13 cellular contexts compared by ENCODE assay signal in genomic region chr21:32328595-32328994, GRCh38. TPM values are rescaled to one million over a fixed set of nuclear protein-coding genes. Genes with fewer than 3 reads are reported as not detected.
DNase-seq lines count a peak whose midpoint lies in the region; ATAC-seq and TF ChIP-seq lines count a peak whose summit lies in the region.
"Had no signal": no experiment of that assay in that cellular context is flagged by ENCODE, and none has a peak within 500 bp of the region (broad histone marks: within the 10 kb centered on the region; RNA-seq: fewer than 3 reads in every experiment).

No MANE protein-coding gene starts in this region.

- no peak overlapping the region for H3K4me3 ChIP-seq in ACC112 (ENCODE audit: low read depth, low read length)
- no peak overlapping the region for H3K4me3 ChIP-seq in ascending aorta
- no peak overlapping the region for H3K4me3 ChIP-seq in left ventricle myocardium inferior
- H3K4me3 ChIP-seq in rectal smooth muscle tissue (ENCODE audit: low read length), result no peak overlapping the region

- peaks cover 95% of the 10 kb centered on the region for H3K36me3 Mint-ChIP-seq in stimulated activated memory B cell treated with anti-CD40 and anti-IgM and Interleukin-4, amounts not matched to agents 10 μg/mL and 1 μg/mL and 100 μg/mL, for 72 hours

- H3K9ac ChIP-seq in rectal smooth muscle tissue (ENCODE audit: low read length), result no peak overlapping the region

- no peaks in the 10 kb centered on the region for H3K27me3 ChIP-seq in ACC112 (ENCODE audit: insufficient read depth, low read length)
- no peaks in the 10 kb centered on the region for H3K27me3 ChIP-seq in ascending aorta
- no peaks in the 10 kb centered on the region for H3K27me3 ChIP-seq in left ventricle myocardium inferior (ENCODE audit: low read depth)
- H3K27me3 ChIP-seq in rectal smooth muscle tissue (ENCODE audit: control insufficient read depth, insufficient read depth, low read length), result no peaks in the 10 kb centered on the region

- peaks cover 9% of the 10 kb centered on the region for H3K4me1 Mint-ChIP-seq in stimulated activated memory B cell treated with anti-CD40 and anti-IgM and Interleukin-4, amounts not matched to agents 10 μg/mL and 1 μg/mL and 100 μg/mL, for 72 hours

- no peak overlapping the region for H2AFZ ChIP-seq in ACC112 (ENCODE audit: low read length, unreplicated experiment)

- H3K27ac Mint-ChIP-seq in stimulated activated memory B cell treated with anti-CD40 and anti-IgM and Interleukin-4, amounts not matched to agents 10 μg/mL and 1 μg/mL and 100 μg/mL, for 72 hours, result no peak overlapping the region

- H3K9me3 ChIP-seq in ascending aorta (no peaks in the 10 kb centered on the region), left ventricle myocardium inferior (replicated peaks) (no peaks in the 10 kb centered on the region)

- peaks cover 6% of the 10 kb centered on the region for H3K79me2 ChIP-seq in ACC112 (ENCODE audit: control insufficient read depth, insufficient read depth, low read length, unreplicated experiment)

- ATAC-seq in stimulated activated memory B cell treated with anti-CD40 and anti-IgM and Interleukin-4, amounts not matched to agents 10 μg/mL and 1 μg/mL and 100 μg/mL, for 72 hours, result no peak

- DNase-seq in ascending aorta (ENCODE audit: low spot score in 2 of 2), result no peak
- DNase-seq in left ventricle myocardium inferior, result no peak
- no peak for DNase-seq in SIG-M5 treated with dmso at 0.1 percent for 504 hours (lab: John Stamatoyannopoulos, UW; ENCODE audit: unreplicated experiment)
- DNase-seq in iPS-NIHi7 (ENCODE audit: extremely low spot score), result no peak
- no peak for DNase-seq in T-helper 2 cell
- DNase-seq: activated CD4-positive, alpha-beta T cell treated with anti-CD3 and anti-CD28 coated beads, Interleukin-2, amount 50 U/mL, for 4 hours; NCI-H187 treated with DMSO at 0.1 percent for 48 hours; T-helper 1 cell had no signal

- H3K27ac ChIP-seq in ACC112 (ENCODE audit: low read depth, low read length) (peak overlapping the region; percentile 73), ascending aorta (peak overlapping the region; percentile 81 to 89), left ventricle myocardium inferior (replicated peaks) (peak overlapping the region; percentile 89), rectal smooth muscle tissue (ENCODE audit: low read depth, low read length) (peak overlapping the region; percentile 73)

- H3K4me3 Mint-ChIP-seq in stimulated activated memory B cell treated with anti-CD40 and anti-IgM and Interleukin-4, amounts not matched to agents 10 μg/mL and 1 μg/mL and 100 μg/mL, for 72 hours, result no peak overlapping the region
- H3K4me3 Mint-ChIP-seq: IgD-negative memory B cell had no signal

- peaks cover 3% of the 10 kb centered on the region for H3K9me3 Mint-ChIP-seq in stimulated activated memory B cell treated with anti-CD40 and anti-IgM and Interleukin-4, amounts not matched to agents 10 μg/mL and 1 μg/mL and 100 μg/mL, for 72 hours

- H3K4me1 ChIP-seq in ACC112 (ENCODE audit: control insufficient read depth, insufficient read depth, low read length, unreplicated experiment) (peaks cover 32% of the 10 kb centered on the region), ascending aorta (peaks cover 15 to 20% of the 10 kb centered on the region in 2 donors), left ventricle myocardium inferior (peaks cover 43% of the 10 kb centered on the region), rectal smooth muscle tissue (ENCODE audit: control insufficient read depth, insufficient read depth, low read length) (peaks cover 8% of the 10 kb centered on the region)

- H3K27me3 Mint-ChIP-seq in stimulated activated memory B cell treated with anti-CD40 and anti-IgM and Interleukin-4, amounts not matched to agents 10 μg/mL and 1 μg/mL and 100 μg/mL, for 72 hours, result no peaks in the 10 kb centered on the region
- H3K27me3 Mint-ChIP-seq: IgD-negative memory B cell had no signal

- intact Hi-C loops in ascending aorta (cut with DNase I), result loop anchor here (2.0 kb wide), 3 partner anchors 44 to 84 kb away; partner anchors contain the start of genes EVA1C and MIS18A
- intact Hi-C loops in left ventricle myocardium inferior (cut with micrococcal nuclease), result no loop called here

- no peak for TF ChIP-seq CTCF in ascending aorta (IDR thresholded peaks at IDR 0.05)
- TF ChIP-seq CTCF in left ventricle myocardium inferior (IDR thresholded peaks at IDR 0.05; ENCODE audit: borderline replicate concordance), result no peak

- H3K36me3 ChIP-seq in ACC112 (ENCODE audit: insufficient read depth, low read length) (peaks cover 63% of the 10 kb centered on the region), ascending aorta (peaks cover 52 to 58% of the 10 kb centered on the region in 2 donors), left ventricle myocardium inferior (peaks cover 58% of the 10 kb centered on the region), rectal smooth muscle tissue (ENCODE audit: control insufficient read depth, insufficient read depth, low read length) (peaks cover 15% of the 10 kb centered on the region)

RNA-seq across cellular contexts. Expression of gene MRAP, which starts 29.9 kb away (rescaled TPM):
- not detected for total RNA-seq in ascending aorta
- total RNA-seq in left ventricle myocardium inferior, result not detected
- total RNA-seq: renal cortical epithelial cell had no signal

RNA-seq across cellular contexts. Expression of gene MIS18A, which starts 49.7 kb away (rescaled TPM):
- total RNA-seq in ascending aorta (0.64 TPM), left ventricle myocardium inferior (3.2 TPM)
